ENCODE assay signal across 1 cellular context in the genomic region with DNA sequence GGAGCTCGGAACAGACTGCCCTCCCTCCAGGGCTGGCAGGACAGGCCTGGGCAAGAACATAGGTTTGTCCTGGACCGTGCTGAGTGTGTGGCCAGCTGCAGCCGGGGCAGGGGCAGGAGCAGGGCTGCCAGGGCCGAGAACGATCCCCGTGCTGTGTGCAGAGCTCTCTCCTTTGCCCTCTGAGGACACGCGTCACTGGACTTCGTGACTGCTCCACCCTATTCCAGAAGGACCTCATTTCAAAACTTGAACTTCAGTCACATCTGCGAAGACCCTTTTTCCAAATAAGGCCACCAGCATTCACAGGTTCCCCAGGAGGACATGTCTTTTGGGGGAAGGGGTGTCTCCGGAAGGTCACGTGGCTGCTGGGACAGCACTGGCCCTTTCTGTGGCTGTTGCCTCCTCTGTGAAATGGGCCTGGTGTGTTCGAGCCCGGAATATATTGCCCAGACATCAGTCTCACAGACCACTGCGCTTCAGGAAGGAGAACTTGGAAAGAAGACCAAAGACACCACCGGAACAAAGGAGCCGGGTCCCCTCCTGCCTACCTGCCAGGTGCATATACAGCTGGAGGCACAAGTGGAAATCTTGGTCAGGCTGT.
TF ChIP-seq lines count a peak whose summit lies in the region.

No MANE protein-coding gene starts in this region.

TF ChIP-seq in GM23338, 12 proteins besides CTCF, POLR2A, EP300 and RAD21:
- no peak for TF ChIP-seq EZH2phosphoT487 (IDR thresholded peaks at IDR 0.05; ENCODE audit: unreplicated experiment)
- TF ChIP-seq, protein P1, sequence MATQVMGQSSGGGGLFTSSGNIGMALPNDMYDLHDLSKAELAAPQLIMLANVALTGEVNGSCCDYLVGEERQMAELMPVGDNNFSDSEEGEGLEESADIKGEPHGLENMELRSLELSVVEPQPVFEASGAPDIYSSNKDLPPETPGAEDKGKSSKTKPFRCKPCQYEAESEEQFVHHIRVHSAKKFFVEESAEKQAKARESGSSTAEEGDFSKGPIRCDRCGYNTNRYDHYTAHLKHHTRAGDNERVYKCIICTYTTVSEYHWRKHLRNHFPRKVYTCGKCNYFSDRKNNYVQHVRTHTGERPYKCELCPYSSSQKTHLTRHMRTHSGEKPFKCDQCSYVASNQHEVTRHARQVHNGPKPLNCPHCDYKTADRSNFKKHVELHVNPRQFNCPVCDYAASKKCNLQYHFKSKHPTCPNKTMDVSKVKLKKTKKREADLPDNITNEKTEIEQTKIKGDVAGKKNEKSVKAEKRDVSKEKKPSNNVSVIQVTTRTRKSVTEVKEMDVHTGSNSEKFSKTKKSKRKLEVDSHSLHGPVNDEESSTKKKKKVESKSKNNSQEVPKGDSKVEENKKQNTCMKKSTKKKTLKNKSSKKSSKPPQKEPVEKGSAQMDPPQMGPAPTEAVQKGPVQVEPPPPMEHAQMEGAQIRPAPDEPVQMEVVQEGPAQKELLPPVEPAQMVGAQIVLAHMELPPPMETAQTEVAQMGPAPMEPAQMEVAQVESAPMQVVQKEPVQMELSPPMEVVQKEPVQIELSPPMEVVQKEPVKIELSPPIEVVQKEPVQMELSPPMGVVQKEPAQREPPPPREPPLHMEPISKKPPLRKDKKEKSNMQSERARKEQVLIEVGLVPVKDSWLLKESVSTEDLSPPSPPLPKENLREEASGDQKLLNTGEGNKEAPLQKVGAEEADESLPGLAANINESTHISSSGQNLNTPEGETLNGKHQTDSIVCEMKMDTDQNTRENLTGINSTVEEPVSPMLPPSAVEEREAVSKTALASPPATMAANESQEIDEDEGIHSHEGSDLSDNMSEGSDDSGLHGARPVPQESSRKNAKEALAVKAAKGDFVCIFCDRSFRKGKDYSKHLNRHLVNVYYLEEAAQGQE (IDR thresholded peaks at IDR 0.05; ENCODE audit: unreplicated experiment) = no peak
- TF ChIP-seq POLR2AphosphoS5 (IDR thresholded peaks at IDR 0.05; ENCODE audit: low read depth) = no peak
- TF ChIP-seq ZNF114 (CRISPR knock-in tag; IDR thresholded peaks at IDR 0.05) = no peak
- TF ChIP-seq EZH2 (IDR thresholded peaks at IDR 0.05; ENCODE audit: low read depth, unreplicated experiment) = no peak
- no peak for TF ChIP-seq NANOG (IDR thresholded peaks at IDR 0.05; ENCODE audit: borderline replicate concordance)
